Comparison of ENCODE assay signal across 10 cellular contexts in the genomic region with DNA sequence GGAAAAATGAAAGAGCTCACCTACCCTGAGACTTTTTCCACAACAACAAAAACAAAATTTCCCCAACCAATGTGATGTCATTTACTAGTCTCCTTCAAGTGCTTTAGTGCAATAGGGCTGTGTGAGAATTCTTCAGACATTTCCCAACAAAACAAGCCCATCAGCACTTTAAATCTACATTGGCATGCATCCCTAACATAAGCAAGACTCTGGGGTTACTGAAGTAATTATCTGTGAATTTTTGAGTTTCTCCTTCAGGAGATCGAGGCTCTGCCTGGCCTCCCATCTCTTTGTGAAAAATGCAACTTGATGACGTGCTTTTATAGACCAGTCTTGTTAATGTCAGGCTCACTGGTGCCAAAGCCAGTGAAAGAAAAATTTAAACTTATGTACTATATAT.
"Had no signal": no experiment of that assay in that cellular context is flagged by ENCODE, and none has a peak within 500 bp of the region (broad histone marks: within the 10 kb centered on the region; RNA-seq: fewer than 3 reads in every experiment).

No MANE protein-coding gene starts in this region.

- H3K27ac Mint-ChIP-seq: HFFc6, IgD-negative memory B cell had no signal

- H3K4me3 ChIP-seq: GM23248, HAP-1 had no signal

- H2AFZ ChIP-seq: GM23248 had no signal

- H3K36me3 ChIP-seq: HAP-1 had no signal

- H3K27ac ChIP-seq: GM23248, HL-60 had no signal

- ATAC-seq: HCT116, HepG2 had no signal

- DNase-seq: GM23248, GOT3, H7, HFFc6, KBM-7 had no signal

- H3K36me3 Mint-ChIP-seq: IgD-negative memory B cell had no signal

- H3K27me3 Mint-ChIP-seq: IgD-negative memory B cell had no signal

- H3K9me3 ChIP-seq: HAP-1 had no signal

- H3K4me1 ChIP-seq: HAP-1 had no signal

- H3K9ac ChIP-seq: GM23248 had no signal

- H3K4me1 Mint-ChIP-seq: IgD-negative memory B cell had no signal

- H3K4me3 Mint-ChIP-seq: HFFc6, IgD-negative memory B cell had no signal
